Comparison of ENCODE assay signal across 16 cellular contexts in genomic region chr11:61339490-61339878, GRCh38. TPM values are rescaled to one million over a fixed set of nuclear protein-coding genes. Genes with fewer than 3 reads are reported as not detected.
DNase-seq lines count a peak whose midpoint lies in the region; ATAC-seq and TF ChIP-seq lines count a peak whose summit lies in the region.
"Had no signal": no experiment of that assay in that cellular context is flagged by ENCODE, and none has a peak within 500 bp of the region (broad histone marks: within the 10 kb centered on the region; RNA-seq: fewer than 3 reads in every experiment).

No MANE protein-coding gene starts in this region.

- no peak overlapping the region for H3K4ac ChIP-seq in neuronal stem cell (ENCODE audit: low read length)

- H3K14ac ChIP-seq in neuronal stem cell (ENCODE audit: low read length), result no peak overlapping the region

- peak overlapping the region; percentile 47 for H3K27ac Mint-ChIP-seq in activated CD4-positive, alpha-beta T cell treated with anti-CD3 and anti-CD28 coated beads, Interleukin-2, amount 10 ng/mL, durations not matched to agents 7 days and 5 days
- peak overlapping the region; percentile 81 for H3K27ac Mint-ChIP-seq in neural progenitor cell
- H3K27ac Mint-ChIP-seq: H9, IgD-negative memory B cell had no signal

- H3K4me3 Mint-ChIP-seq in activated CD4-positive, alpha-beta T cell treated with anti-CD3 and anti-CD28 coated beads, Interleukin-2, amount 10 ng/mL, durations not matched to agents 7 days and 5 days, result no peak overlapping the region
- no peak overlapping the region for H3K4me3 Mint-ChIP-seq in neural progenitor cell
- H3K4me3 Mint-ChIP-seq: CD8-positive, alpha-beta memory T cell; H9 had no signal

- H2AK5ac ChIP-seq in neuronal stem cell (ENCODE audit: low read depth, low read length), result no peak overlapping the region

- H4K8ac ChIP-seq in neuronal stem cell (ENCODE audit: low read depth, low read length), result no peak overlapping the region

- H4K91ac ChIP-seq in neuronal stem cell (ENCODE audit: low read depth, low read length, poor library complexity), result no peak overlapping the region

- H3K4me1 ChIP-seq in right cardiac atrium (ENCODE audit: control insufficient read depth, insufficient read depth, low read length), result no peaks in the 10 kb centered on the region
- no peaks in the 10 kb centered on the region for H3K4me1 ChIP-seq in neural progenitor cell
- H3K4me1 ChIP-seq in neuronal stem cell (ENCODE audit: control insufficient read depth in 2 of 2, insufficient read depth in 1 of 2, low read depth in 1 of 2, low read length in 2 of 2), result peaks cover under 1 to 20% of the 10 kb centered on the region in 2 donors

- no peak overlapping the region for H2BK120ac ChIP-seq in neuronal stem cell (ENCODE audit: low read depth, low read length)

- no peak overlapping the region for H3K4me2 ChIP-seq in neural progenitor cell
- H3K4me2 ChIP-seq in neuronal stem cell (ENCODE audit: insufficient read depth, low read length, poor library complexity, severe bottlenecking), result no peak overlapping the region
- H3K4me2 ChIP-seq: BLaER1 had no signal

- H3K4me3 ChIP-seq in right cardiac atrium (ENCODE audit: low read length) (no peak overlapping the region), neural progenitor cell (no peak overlapping the region), neuronal stem cell (ENCODE audit: low read length in 2 of 2) (no peak overlapping the region)
- H3K4me3 ChIP-seq: BLaER1 had no signal

- H3K18ac ChIP-seq in neuronal stem cell (ENCODE audit: low read length), result no peak overlapping the region

- CTCF ChIA-PET in activated CD4-positive, alpha-beta T cell treated with anti-CD3 and anti-CD28 coated beads, Interleukin-2, amount 10 ng/mL, durations not matched to agents 7 days and 5 days (lab: Charles Lee), result interaction anchor here (0.7 to 1.8 kb wide), 5 partner anchors 46 to 673 kb away, joined by 3 to 8 read pairs (median 3); no protein-coding TSS in a partner anchor

- no peak overlapping the region for H2BK12ac ChIP-seq in neuronal stem cell (ENCODE audit: low read length)

- H3K79me1 ChIP-seq in neuronal stem cell (ENCODE audit: low read depth, low read length), result no peaks in the 10 kb centered on the region

- H3K4me1 Mint-ChIP-seq in activated CD4-positive, alpha-beta T cell treated with anti-CD3 and anti-CD28 coated beads, Interleukin-2, amount 10 ng/mL, durations not matched to agents 7 days and 5 days, result peaks cover 25% of the 10 kb centered on the region
- H3K4me1 Mint-ChIP-seq in neural progenitor cell, result peaks cover 10% of the 10 kb centered on the region

- intact Hi-C loops in cardiac septum (cut with DNase I), result no loop called here
- intact Hi-C loops in right cardiac atrium (cut with DNase I), result loop anchor here in 2 of 4 donors (5.0 kb wide), 1 partner anchor 43 kb away; no protein-coding TSS in a partner anchor

- ATAC-seq in right cardiac atrium (no peak), HG03039 (IDR thresholded peaks at IDR 0.05; ENCODE audit: unreplicated experiment) (no peak)

- WGBS in right cardiac atrium, result 89% methylated on average over 4 of the region's 4 CpGs
- WGBS in neuronal stem cell (ENCODE audit: extremely low coverage in 2 of 2, insufficient read length in 2 of 2, insufficient replicate concordance in 1 of 2), 2 donors, result no CpG with 5 or more reads among the region's 4 CpGs

- H2BK5ac ChIP-seq in neuronal stem cell (ENCODE audit: low read length), result no peak overlapping the region

- peaks cover 13% of the 10 kb centered on the region for H3F3A ChIP-seq in neural progenitor cell (ENCODE audit: low read depth)

- H3K27me3 Mint-ChIP-seq in activated CD4-positive, alpha-beta T cell treated with anti-CD3 and anti-CD28 coated beads, Interleukin-2, amount 10 ng/mL, durations not matched to agents 7 days and 5 days, result no peaks in the 10 kb centered on the region
- H3K27me3 Mint-ChIP-seq in neural progenitor cell (ENCODE audit: insufficient read depth, low read depth), result peaks cover 2% of the 10 kb centered on the region
- H3K27me3 Mint-ChIP-seq: CD8-positive, alpha-beta memory T cell; IgD-negative memory B cell had no signal

- H3K36me3 ChIP-seq in neural progenitor cell (no peaks in the 10 kb centered on the region), neuronal stem cell (replicated peaks in 1 of 2; ENCODE audit: control insufficient read depth in 2 of 2, insufficient read depth in 2 of 2, low read length in 2 of 2) (peaks cover 8 to 49% of the 10 kb centered on the region in 2 donors)

- no peaks in the 10 kb centered on the region for H4K20me1 ChIP-seq in neural progenitor cell (ENCODE audit: low read depth)
- H4K20me1 ChIP-seq: BLaER1 had no signal

- H3K36me3 Mint-ChIP-seq in activated CD4-positive, alpha-beta T cell treated with anti-CD3 and anti-CD28 coated beads, Interleukin-2, amount 10 ng/mL, durations not matched to agents 7 days and 5 days (ENCODE audit: low read depth), result no peaks in the 10 kb centered on the region
- peaks cover 14% of the 10 kb centered on the region for H3K36me3 Mint-ChIP-seq in neural progenitor cell

- no peaks in the 10 kb centered on the region for H3K79me2 ChIP-seq in neural progenitor cell (ENCODE audit: low read depth)

- H3K23ac ChIP-seq in neuronal stem cell (ENCODE audit: low read depth, low read length, poor library complexity), result no peak overlapping the region

- H3K9me3 ChIP-seq in right cardiac atrium (ENCODE audit: control insufficient read depth, low read length) (no peaks in the 10 kb centered on the region), neural progenitor cell (ENCODE audit: low read depth) (no peaks in the 10 kb centered on the region), neuronal stem cell (replicated peaks in 1 of 2; ENCODE audit: control insufficient read depth in 2 of 2, insufficient read depth in 1 of 2, low read depth in 1 of 2, low read length in 2 of 2) (no peaks in the 10 kb centered on the region)
- H3K9me3 ChIP-seq: BLaER1, Caco-2 had no signal

- H3K27me3 ChIP-seq in right cardiac atrium (ENCODE audit: control insufficient read depth, insufficient read depth) (no peaks in the 10 kb centered on the region), neural progenitor cell (no peaks in the 10 kb centered on the region), neuronal stem cell (ENCODE audit: control insufficient read depth in 3 of 3, insufficient read depth in 3 of 3, low read depth in 1 of 3, low read length in 3 of 3) (no peaks in the 10 kb centered on the region)
- H3K27me3 ChIP-seq: BLaER1 had no signal

- POLR2A ChIA-PET in activated CD4-positive, alpha-beta T cell treated with anti-CD3 and anti-CD28 coated beads, Interleukin-2, amount 10 ng/mL, durations not matched to agents 7 days and 5 days (lab: Charles Lee), result no interaction called here

- no peak overlapping the region for H3K27ac ChIP-seq in right cardiac atrium (ENCODE audit: low read length)
- no peak overlapping the region for H3K27ac ChIP-seq in neural progenitor cell
- H3K27ac ChIP-seq in neuronal stem cell (replicated peaks; ENCODE audit: low read length), result no peak overlapping the region
- H3K27ac ChIP-seq: 22Rv1, BLaER1 had no signal

- H2AFZ ChIP-seq in neural progenitor cell (replicated peaks) (no peak overlapping the region), neuronal stem cell (ENCODE audit: low read length) (no peak overlapping the region)

- H3K9me3 Mint-ChIP-seq in activated CD4-positive, alpha-beta T cell treated with anti-CD3 and anti-CD28 coated beads, Interleukin-2, amount 10 ng/mL, durations not matched to agents 7 days and 5 days, result no peaks in the 10 kb centered on the region
- H3K9me3 Mint-ChIP-seq in neural progenitor cell, result no peaks in the 10 kb centered on the region
- H3K9me3 Mint-ChIP-seq: CD8-positive, alpha-beta memory T cell; H9; IgD-negative memory B cell had no signal

- H3K9ac ChIP-seq in neural progenitor cell, result no peak overlapping the region
- H3K9ac ChIP-seq in neuronal stem cell (ENCODE audit: low read depth, low read length, poor library complexity), result no peak overlapping the region
- H3K9ac ChIP-seq: BLaER1 had no signal

- no peak for DNase-seq in activated CD4-positive, alpha-beta T cell treated with anti-CD3 and anti-CD28 coated beads, Interleukin-2, amount 10 ng/mL, durations not matched to agents 7 days and 5 days
- DNase-seq in activated CD4-positive, alpha-beta T cell treated with anti-CD3 and anti-CD28 coated beads for 4 hours, result no peak
- peak; percentile 57 for DNase-seq in cardiac septum (ENCODE audit: low spot score)
- no peak for DNase-seq in right cardiac atrium
- DNase-seq in neural progenitor cell (ENCODE audit: low spot score), result no peak
- DNase-seq in neuronal stem cell (ENCODE audit: low spot score), result no peak
- DNase-seq: Caco-2; CD8-positive, alpha-beta memory T cell; DND-41; GDM1; GOT3; H9 had no signal

- no peak for TF ChIP-seq CTCF in neural progenitor cell (IDR thresholded peaks at IDR 0.05)

- no peak overlapping the region for H2BK15ac ChIP-seq in neuronal stem cell (ENCODE audit: low read length)

RNA-seq across cellular contexts. Expression of gene TKFC, which starts 6.5 kb away (rescaled TPM):
- total RNA-seq in activated CD4-positive, alpha-beta T cell treated with anti-CD3 and anti-CD28 coated beads, Interleukin-2, amount 10 ng/mL, durations not matched to agents 7 days and 5 days, result 10 to 100 TPM; 40.0 to 46.9 TPM
- total RNA-seq in cardiac septum (21.9 TPM), right cardiac atrium (10 to 100 TPM; 12.7 to 19.0 (median 16.7) TPM), neural progenitor cell (ENCODE audit: low replicate concordance) (27.3 and 79.3 TPM in 2 replicates)
- polyA plus RNA-seq in right cardiac atrium, result 15.7 TPM
- 18.6 TPM for polyA plus RNA-seq in neuronal stem cell (2013, experiment 1 of 2)
- 20.1 TPM for polyA plus RNA-seq in neuronal stem cell (2013, experiment 2 of 2)

RNA-seq across cellular contexts. Expression of gene DDB1, which starts 6.6 kb away (rescaled TPM):
- total RNA-seq in activated CD4-positive, alpha-beta T cell treated with anti-CD3 and anti-CD28 coated beads, Interleukin-2, amount 10 ng/mL, durations not matched to agents 7 days and 5 days, result 100 to 1,000 TPM; 207 to 222 TPM
- total RNA-seq in cardiac septum, result 125 TPM
- total RNA-seq in right cardiac atrium, result 100 to 1,000 TPM; 126 to 132 (median 130) TPM
- 103 TPM for polyA plus RNA-seq in right cardiac atrium
- 275 and 314 TPM in 2 replicates for total RNA-seq in neural progenitor cell (ENCODE audit: low replicate concordance)
- 94.2 TPM for polyA plus RNA-seq in neuronal stem cell (2013, experiment 1 of 2)
- polyA plus RNA-seq in neuronal stem cell (2013, experiment 2 of 2), result 91.0 TPM

RNA-seq across cellular contexts. Expression of gene CYB561A3, which starts 22.2 kb away (rescaled TPM):
- 10 to 100 TPM; 49.4 to 59.6 TPM for total RNA-seq in activated CD4-positive, alpha-beta T cell treated with anti-CD3 and anti-CD28 coated beads, Interleukin-2, amount 10 ng/mL, durations not matched to agents 7 days and 5 days
- total RNA-seq in cardiac septum (11.2 TPM), right cardiac atrium (10 to 100 TPM; 15.0 to 18.5 (median 17.9) TPM), neural progenitor cell (ENCODE audit: low replicate concordance) (12.1 and 18.2 TPM in 2 replicates)
- 11.6 TPM for polyA plus RNA-seq in right cardiac atrium
- 7.0 TPM for polyA plus RNA-seq in neuronal stem cell (2013, experiment 1 of 2)
- 6.3 TPM for polyA plus RNA-seq in neuronal stem cell (2013, experiment 2 of 2)

RNA-seq across cellular contexts. Expression of gene TMEM138, which starts 22.7 kb away (rescaled TPM):
- 10 to 100 TPM; 52.0 to 60.4 TPM for total RNA-seq in activated CD4-positive, alpha-beta T cell treated with anti-CD3 and anti-CD28 coated beads, Interleukin-2, amount 10 ng/mL, durations not matched to agents 7 days and 5 days
- 17.9 TPM for total RNA-seq in cardiac septum
- total RNA-seq in right cardiac atrium, result 10 to 100 TPM; 24.0 to 27.4 (median 26.9) TPM
- polyA plus RNA-seq in right cardiac atrium, result 23.9 TPM
- 30.7 and 37.6 TPM in 2 replicates for total RNA-seq in neural progenitor cell (ENCODE audit: low replicate concordance)
- polyA plus RNA-seq in neuronal stem cell (2013, experiment 1 of 2), result 38.6 TPM
- polyA plus RNA-seq in neuronal stem cell (2013, experiment 2 of 2), result 40.8 TPM

RNA-seq across cellular contexts. Expression of gene VWCE, which starts 44.4 kb away (rescaled TPM):
- total RNA-seq in activated CD4-positive, alpha-beta T cell treated with anti-CD3 and anti-CD28 coated beads, Interleukin-2, amount 10 ng/mL, durations not matched to agents 7 days and 5 days, result 1 to 10 TPM; 1.6 to 1.7 TPM
- total RNA-seq in cardiac septum (0.59 TPM), right cardiac atrium (1 to 10 TPM in 3 of 4 donors, under 1 TPM in 1; 0.97 to 2.2 (median 1.3) TPM), neural progenitor cell (ENCODE audit: low replicate concordance) (5.1 and 7.0 TPM in 2 replicates)
- 0.70 TPM for polyA plus RNA-seq in right cardiac atrium
- 9.1 TPM for polyA plus RNA-seq in neuronal stem cell (2013, experiment 1 of 2)
- polyA plus RNA-seq in neuronal stem cell (2013, experiment 2 of 2), result 9.2 TPM
- polyA plus RNA-seq: CD8-positive, alpha-beta memory T cell had no signal
